ENCODE assay signal across 21 cellular contexts in genomic region chr2:206836722-206837121, GRCh38.
"Had no signal": no experiment of that assay in that cellular context is flagged by ENCODE, and none has a peak within 500 bp of the region (broad histone marks: within the 10 kb centered on the region; RNA-seq: fewer than 3 reads in every experiment).

No MANE protein-coding gene starts in this region.

- H3K36me3 ChIP-seq: cardiac muscle cell, esophagus squamous epithelium, neutrophil, pancreas, right lobe of liver, thoracic aorta had no signal

- ATAC-seq: activated CD8-positive, alpha-beta memory T cell treated with anti-CD3 and anti-CD28 coated beads, Interleukin-2, amount 10 ng/mL, durations not matched to agents 7 days and 5 days; effector memory CD8-positive, alpha-beta T cell; natural killer cell treated with Interleukin-12 subunit alpha and Interleukin-12 subunit beta and Interleukin-15 and Interleukin-18, amount 100 ng/mL, for 72 hours; pancreas; right lobe of liver; stimulated activated effector memory CD8-positive, alpha-beta T cell treated with anti-CD3 and anti-CD28 coated beads, Interleukin-12 subunit alpha, Interleukin-12 subunit beta, amount 100 ng/mL, for 72 hours had no signal

- H3K27me3 ChIP-seq: cardiac muscle cell, esophagus squamous epithelium, neutrophil, pancreas, right lobe of liver had no signal

- H3K9me3 ChIP-seq: neutrophil, pancreas, thoracic aorta had no signal

- H3K4me1 ChIP-seq: esophagus squamous epithelium, pancreas, right lobe of liver had no signal

- H3K27ac ChIP-seq: cardiac muscle cell, esophagus squamous epithelium, neutrophil, pancreas, right lobe of liver, thoracic aorta had no signal

- DNase-seq: activated B cell treated with CpG ODN at 0.5 μM for 24 hours; activated CD4-positive, alpha-beta memory T cell treated with anti-CD3 and anti-CD28 coated beads, Interleukin-2, amount 10 ng/mL, durations not matched to agents 7 days and 5 days; activated CD4-positive, alpha-beta T cell treated with anti-CD3 and anti-CD28 coated beads for 4 hours; activated CD8-positive, alpha-beta memory T cell treated with anti-CD3 and anti-CD28 coated beads, Interleukin-2, amount 10 ng/mL, durations not matched to agents 7 days and 5 days; amniotic stem cell; dermis blood vessel endothelial cell; effector memory CD8-positive, alpha-beta T cell; esophagus squamous epithelium; foreskin fibroblast; left cardiac atrium; pancreas; right lobe of liver; small intestine; stimulated activated CD4-positive, alpha-beta T cell treated with anti-CD3 and anti-CD28 coated beads, Interleukin-4, amount 100 ng/mL, for 1 hour; T-helper 9 cell had no signal

- H3K4me3 ChIP-seq: cardiac muscle cell, esophagus squamous epithelium, lung, pancreas, right lobe of liver, thoracic aorta had no signal
